Comparison of ENCODE assay signal across 8 cellular contexts in genomic region chr5:35003018-35003957, GRCh38. TPM values are rescaled to one million over a fixed set of nuclear protein-coding genes. Genes with fewer than 3 reads are reported as not detected.
DNase-seq lines count a peak whose midpoint lies in the region; ATAC-seq and FAIRE-seq lines count a peak whose summit lies in the region.

No MANE protein-coding gene starts in this region.

- FAIRE-seq in frontal cortex (lab: Jason Lieb, UNC): no peak

- ATAC-seq in GM21717 (IDR thresholded peaks at IDR 0.05; ENCODE audit: unreplicated experiment): peak; percentile 72
- ATAC-seq in HG02970 (IDR thresholded peaks at IDR 0.05; ENCODE audit: low FRiP score, unreplicated experiment): no peak

- peak; percentile 71 for DNase-seq in EL
- peak; percentile 68 for DNase-seq in LoVo (ENCODE audit: low spot score)
- DNase-seq in RPMI8226: peak; percentile 64
- peak; percentile 7 for DNase-seq in activated effector memory CD4-positive, alpha-beta T cell treated with Interleukin-2 at 50 U/mL for 16 hours
- peak; percentile 22 to 61 for DNase-seq in frontal cortex (ENCODE audit: low spot score in 2 of 2)
- peak; percentile 66 for DNase-seq in pons (ENCODE audit: low spot score)

RNA-seq across cellular contexts. Expression of gene AGXT2, which starts 44.5 kb away (rescaled TPM):
- not detected for total RNA-seq in frontal cortex

Comparison
In these comparisons a context has a peak if more than half of its experiments do, and no peak if none do; other contexts are left out.
1. DNase-seq: peak in every context shown above with its lines; median percentile 71 in EL; 68 in LoVo; 66 in pons; 64 in RPMI8226; 42 in frontal cortex; 7 in activated effector memory CD4-positive, alpha-beta T cell treated with Interleukin-2 at 50 U/mL for 16 hours.